ENCODE assay signal across 23 cellular contexts in the genomic region with DNA sequence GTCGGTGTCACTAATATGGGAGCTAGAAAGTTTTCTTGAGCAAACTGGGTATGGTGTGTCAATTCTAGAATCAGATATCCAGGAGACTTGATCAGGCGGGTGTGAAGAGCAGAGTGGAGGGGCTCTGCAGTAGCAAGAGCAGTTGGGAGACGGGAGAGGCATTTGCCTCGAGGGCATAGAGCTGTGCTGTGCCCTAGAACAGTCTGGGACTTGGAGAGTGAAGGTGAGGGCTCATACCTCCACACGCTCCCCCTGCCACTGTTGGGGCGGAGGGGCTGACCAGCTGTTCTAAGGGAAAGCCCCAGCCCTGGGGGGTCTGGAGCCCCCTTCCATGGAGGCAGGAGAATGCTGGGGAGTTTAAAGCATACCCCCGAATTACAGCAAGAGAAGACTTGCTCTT. TPM values are rescaled to one million over a fixed set of nuclear protein-coding genes. Genes with fewer than 3 reads are reported as not detected.
"Had no signal": no experiment of that assay in that cellular context is flagged by ENCODE, and none has a peak within 500 bp of the region (broad histone marks: within the 10 kb centered on the region; RNA-seq: fewer than 3 reads in every experiment).

No MANE protein-coding gene starts in this region.

- H3K36me3 Mint-ChIP-seq: immature natural killer cell; stimulated activated naive B cell treated with anti-CD40 and anti-IgM and Interleukin-4, amounts not matched to agents 10 μg/mL and 1 μg/mL and 100 μg/mL, for 72 hours; type B pancreatic cell had no signal

- H3K27me3 ChIP-seq: right lobe of liver, thyroid gland had no signal

- ATAC-seq: gastroesophageal sphincter; lower lobe of right lung; psoas muscle; right lobe of liver; stimulated activated naive B cell treated with anti-CD40 and anti-IgM and Interleukin-4, amounts not matched to agents 10 μg/mL and 1 μg/mL and 100 μg/mL, for 72 hours had no signal

- H3K4me3 Mint-ChIP-seq: immature natural killer cell; memory B cell; naive B cell; nephron; stimulated activated naive B cell treated with anti-CD40 and anti-IgM and Interleukin-4, amounts not matched to agents 10 μg/mL and 1 μg/mL and 100 μg/mL, for 72 hours; type B pancreatic cell had no signal

- DNase-seq: cortex of kidney; effector memory CD4-positive, alpha-beta T cell; esophagus squamous epithelium; foreskin fibroblast; immature natural killer cell; left ventricle myocardium inferior; lower lobe of right lung; naive B cell; psoas muscle; retina; right lobe of liver; stimulated activated CD4-positive, alpha-beta T cell treated with anti-CD3 and anti-CD28 coated beads, Interleukin-15, amount 100 ng/mL, for 24 hours; stimulated activated CD4-positive, alpha-beta T cell treated with anti-CD3 and anti-CD28 coated beads, Interleukin-1b, Interleukin-23, amount 100 ng/mL, for 48 hours; stimulated activated CD4-positive, alpha-beta T cell treated with anti-CD3 and anti-CD28 coated beads, Interleukin-4, amount 100 ng/mL, for 24 hours; stimulated activated naive B cell treated with anti-CD40 and anti-IgM and Interleukin-4, amounts not matched to agents 10 μg/mL and 1 μg/mL and 100 μg/mL, for 72 hours; thyroid gland had no signal

- H3K27ac Mint-ChIP-seq: immature natural killer cell; memory B cell; naive B cell; stimulated activated naive B cell treated with anti-CD40 and anti-IgM and Interleukin-4, amounts not matched to agents 10 μg/mL and 1 μg/mL and 100 μg/mL, for 72 hours; type B pancreatic cell had no signal

- H3K4me1 Mint-ChIP-seq: immature natural killer cell; memory B cell; naive B cell; stimulated activated naive B cell treated with anti-CD40 and anti-IgM and Interleukin-4, amounts not matched to agents 10 μg/mL and 1 μg/mL and 100 μg/mL, for 72 hours had no signal

- H3K27ac ChIP-seq: dorsolateral prefrontal cortex, esophagus squamous epithelium, gastroesophageal sphincter, left ventricle myocardium inferior, lower lobe of right lung, psoas muscle, right lobe of liver, thyroid gland had no signal

- H3K9me3 Mint-ChIP-seq: immature natural killer cell, type B pancreatic cell had no signal

- H3K4me1 ChIP-seq: esophagus squamous epithelium, gastroesophageal sphincter, left ventricle myocardium inferior, lower lobe of right lung, psoas muscle, thyroid gland had no signal

- H3K4me3 ChIP-seq: dorsolateral prefrontal cortex, esophagus squamous epithelium, gastroesophageal sphincter, left ventricle myocardium inferior, lower lobe of right lung, psoas muscle, right lobe of liver, thyroid gland had no signal

- H3K36me3 ChIP-seq: gastroesophageal sphincter, left ventricle myocardium inferior, lower lobe of right lung, right lobe of liver, thyroid gland had no signal

- H3K9me3 ChIP-seq: esophagus squamous epithelium, lower lobe of right lung, psoas muscle, right lobe of liver, thyroid gland had no signal

- FAIRE-seq: keratinocyte, urothelium cell line had no signal

RNA-seq across cellular contexts. Expression of a gene that starts 33.8 kb away (rescaled TPM):
- total RNA-seq: left ventricle myocardium inferior, lower lobe of right lung, right lobe of liver, thyroid gland had no signal
- polyA plus RNA-seq: immature natural killer cell had no signal
